In genomic region chr5:36755340-36755739, GRCh38 we compare ENCODE assay signal across 1 cellular context.
TF ChIP-seq lines count a peak whose summit lies in the region.

No MANE protein-coding gene starts in this region.

TF ChIP-seq in GM23338, 12 proteins besides CTCF, POLR2A, EP300 and RAD21 (continued from another document):
- TF ChIP-seq ZNF462 (CRISPR knock-in tag; IDR thresholded peaks at IDR 0.05) = no peak
- TF ChIP-seq ZNF331 (CRISPR knock-in tag; IDR thresholded peaks at IDR 0.05; ENCODE audit: low read depth) = no peak
- no peak for TF ChIP-seq JUNB (IDR thresholded peaks at IDR 0.05; ENCODE audit: unreplicated experiment)
- TF ChIP-seq NANOG (IDR thresholded peaks at IDR 0.05; ENCODE audit: borderline replicate concordance) = no peak
TF ChIP-seq in GM23338: peak in this region for 0.
